In genomic region chr18:2970344-2970743, GRCh38 we compare ENCODE assay signal across 13 cellular contexts. TPM values are rescaled to one million over a fixed set of nuclear protein-coding genes. Genes with fewer than 3 reads are reported as not detected.
DNase-seq lines count a peak whose midpoint lies in the region; ATAC-seq, FAIRE-seq and TF ChIP-seq lines count a peak whose summit lies in the region.
"Had no signal": no experiment of that assay in that cellular context is flagged by ENCODE, and none has a peak within 500 bp of the region (broad histone marks: within the 10 kb centered on the region; RNA-seq: fewer than 3 reads in every experiment).

No MANE protein-coding gene starts in this region.

- intact Hi-C loops in esophagus squamous epithelium (cut with DNase I), result no loop called here
- intact Hi-C loops in prostate gland (cut with DNase I), result no loop called here

- peak overlapping the region; percentile 88 for H3K4me3 ChIP-seq in CD4-positive, CD25-positive, alpha-beta regulatory T cell (ENCODE audit: low read depth, low read length)
- H3K4me3 ChIP-seq in esophagus squamous epithelium, result no peak overlapping the region
- no peak overlapping the region for H3K4me3 ChIP-seq in prostate gland
- H3K4me3 ChIP-seq: ovary, PC-9 had no signal

- no peak for ATAC-seq in CD4-positive, CD25-positive, alpha-beta regulatory T cell (ENCODE audit: low read depth in 2 of 2)
- ATAC-seq in T-cell (replicated peaks in 1 of 4) (no peak), HG02852 (IDR thresholded peaks at IDR 0.05; ENCODE audit: unreplicated experiment) (no peak)

- peak overlapping the region; percentile 92 to 99 (median 95) for H3K27ac Mint-ChIP-seq in CD4-positive, CD25-positive, alpha-beta regulatory T cell
- H3K27ac Mint-ChIP-seq in T-cell, result peak overlapping the region; percentile 95 to 96
- no peak overlapping the region for H3K27ac Mint-ChIP-seq in type B pancreatic cell

- peak overlapping the region; percentile 79 to 86 (median 84) for H3K4me3 Mint-ChIP-seq in CD4-positive, CD25-positive, alpha-beta regulatory T cell
- peak overlapping the region in 2 of 3 donors; percentile 75 to 89 for H3K4me3 Mint-ChIP-seq in T-cell
- no peak overlapping the region for H3K4me3 Mint-ChIP-seq in type B pancreatic cell

- 23 to 45% methylated on average over 2 to 3 of the region's 3 CpGs for WGBS in esophagus squamous epithelium, 2 donors
- WGBS in prostate gland, result 43% methylated on average over 3 of the region's 3 CpGs

- TF ChIP-seq CTCF in esophagus squamous epithelium (IDR thresholded peaks at IDR 0.05) (no peak), prostate gland (IDR thresholded peaks at IDR 0.05) (no peak), type B pancreatic cell (conservative IDR thresholded peaks at IDR 0.05) (no peak)

- no peaks in the 10 kb centered on the region for H3K27me3 Mint-ChIP-seq in CD4-positive, CD25-positive, alpha-beta regulatory T cell
- no peaks in the 10 kb centered on the region for H3K27me3 Mint-ChIP-seq in T-cell
- H3K27me3 Mint-ChIP-seq in type B pancreatic cell, result no peaks in the 10 kb centered on the region

- no peaks in the 10 kb centered on the region for H3K9me3 Mint-ChIP-seq in CD4-positive, CD25-positive, alpha-beta regulatory T cell
- H3K9me3 Mint-ChIP-seq in T-cell (no peaks in the 10 kb centered on the region), type B pancreatic cell (peaks cover 3% of the 10 kb centered on the region)

- peaks cover 35 to 99% (median 72%) of the 10 kb centered on the region in 4 donors for H3K4me1 Mint-ChIP-seq in CD4-positive, CD25-positive, alpha-beta regulatory T cell
- H3K4me1 Mint-ChIP-seq in T-cell (peaks cover 94 to 95% (median 94%) of the 10 kb centered on the region in 3 donors), type B pancreatic cell (ENCODE audit: unreplicated experiment) (peaks cover 49% of the 10 kb centered on the region)

- peaks cover 12% of the 10 kb centered on the region for H3K36me3 Mint-ChIP-seq in CD4-positive, CD25-positive, alpha-beta regulatory T cell
- H3K36me3 Mint-ChIP-seq in T-cell, result peaks cover 19% of the 10 kb centered on the region
- peaks cover 4% of the 10 kb centered on the region for H3K36me3 Mint-ChIP-seq in type B pancreatic cell

- H3K27me3 ChIP-seq in CD4-positive, CD25-positive, alpha-beta regulatory T cell (ENCODE audit: control insufficient read depth, insufficient read depth, low read length), result no peaks in the 10 kb centered on the region
- no peaks in the 10 kb centered on the region for H3K27me3 ChIP-seq in esophagus squamous epithelium
- no peaks in the 10 kb centered on the region for H3K27me3 ChIP-seq in prostate gland (replicated peaks; ENCODE audit: insufficient read depth)
- H3K27me3 ChIP-seq: ovary had no signal

- H3K4me1 ChIP-seq in CD4-positive, CD25-positive, alpha-beta regulatory T cell (ENCODE audit: control insufficient read depth, insufficient read depth, low read length, poor library complexity, severe bottlenecking), result peaks cover 92% of the 10 kb centered on the region
- peaks cover 6 to 49% (median 26%) of the 10 kb centered on the region in 3 donors for H3K4me1 ChIP-seq in esophagus squamous epithelium
- H3K4me1 ChIP-seq in prostate gland (replicated peaks), result no peaks in the 10 kb centered on the region

- CTCF ChIA-PET in T-cell (lab: Charles Lee), result interaction anchor here (1.0 to 5.0 kb wide), 6 partner anchors 10 to 37 kb away, joined by 3 to 43 read pairs (median 5); no protein-coding TSS in a partner anchor

- no peak for FAIRE-seq in frontal cortex (lab: Jason Lieb, UNC)
- FAIRE-seq: endometrium, HTR-8/SVneo had no signal

- POLR2A ChIA-PET in T-cell (lab: Charles Lee), result interaction anchor here in 1 of 2 donors (0.6 to 3.3 kb wide), 7 partner anchors 8 to 288 kb away, joined by 3 to 21 read pairs (median 3); no protein-coding TSS in a partner anchor

- no peak for DNase-seq in CD4-positive, CD25-positive, alpha-beta regulatory T cell
- no peak for DNase-seq in T-cell
- DNase-seq in esophagus squamous epithelium (lab: John Stamatoyannopoulos, UW), result no peak
- no peak for DNase-seq in prostate gland (ENCODE audit: low spot score)
- no peak for DNase-seq in frontal cortex (ENCODE audit: low spot score in 2 of 2)
- no peak for DNase-seq in RKO (ENCODE audit: low spot score)
- no peak for DNase-seq in type B pancreatic cell (ENCODE audit: extremely low spot score, unreplicated experiment)
- DNase-seq: activated CD8-positive, alpha-beta memory T cell treated with anti-CD3 and anti-CD28 coated beads, Interleukin-2, amount 50 U/mL, for 4 hours; ovary; PC-9 had no signal

- H3K27ac ChIP-seq in CD4-positive, CD25-positive, alpha-beta regulatory T cell (ENCODE audit: insufficient read depth, low read length, poor library complexity, severe bottlenecking), result peak overlapping the region; percentile 96
- H3K27ac ChIP-seq in esophagus squamous epithelium (peak overlapping the region in 3 of 4 donors; percentile 65 to 84 (median 73)), prostate gland (peak overlapping the region; percentile 31 to 39)
- H3K27ac ChIP-seq: ovary, PC-9 had no signal

- H3K36me3 ChIP-seq in CD4-positive, CD25-positive, alpha-beta regulatory T cell (ENCODE audit: control insufficient read depth, insufficient read depth, low read length), result peaks cover 12% of the 10 kb centered on the region
- H3K36me3 ChIP-seq in esophagus squamous epithelium (no peaks in the 10 kb centered on the region), prostate gland (no peaks in the 10 kb centered on the region)
- H3K36me3 ChIP-seq: ovary had no signal

- no peaks in the 10 kb centered on the region for H3K9me3 ChIP-seq in CD4-positive, CD25-positive, alpha-beta regulatory T cell (ENCODE audit: control insufficient read depth in 2 of 2, low read length in 2 of 2)
- no peaks in the 10 kb centered on the region for H3K9me3 ChIP-seq in esophagus squamous epithelium
- H3K9me3 ChIP-seq in prostate gland, result no peaks in the 10 kb centered on the region
- H3K9me3 ChIP-seq: ovary had no signal

- TF ChIP-seq POLR2A in esophagus squamous epithelium (IDR thresholded peaks at IDR 0.05) (no peak), prostate gland (IDR thresholded peaks at IDR 0.05) (no peak)

RNA-seq across cellular contexts. Expression of gene LPIN2, which starts 42.6 kb away (rescaled TPM):
- total RNA-seq in CD4-positive, CD25-positive, alpha-beta regulatory T cell, result 61.2 TPM
- 10 to 100 TPM; 39.3 to 52.7 (median 44.8) TPM for polyA plus RNA-seq in CD4-positive, CD25-positive, alpha-beta regulatory T cell
- total RNA-seq in T-cell (100 to 1,000 TPM in 1 of 5 donors, 10 to 100 TPM in 4; 78.9 to 107 (median 88.8) TPM), esophagus squamous epithelium (10 to 100 TPM in 2 of 4 donors, 1 to 10 TPM in 2; 7.2 to 17.9 (median 12.6) TPM), prostate gland (100 to 1,000 TPM in 1 of 2 donors, 10 to 100 TPM in 1; 19.5 to 120 TPM), frontal cortex (28.5 TPM), type B pancreatic cell (ENCODE audit: low replicate concordance) (17.8 and 26.8 TPM in 2 replicates)

Comparison
In these comparisons a context has a peak if more than half of its experiments do, and no peak if none do; other contexts are left out.
1. H3K27ac ChIP-seq: peak in every context shown above with its lines; median percentile 96 in CD4-positive, CD25-positive, alpha-beta regulatory T cell; 73 in esophagus squamous epithelium; 35 in prostate gland.